ENCODE assay signal across 1 cellular context in genomic region chr7:44872787-44873186, GRCh38.
TF ChIP-seq lines count a peak whose summit lies in the region.

No MANE protein-coding gene starts in this region.

TF ChIP-seq in A549, 52 proteins besides CTCF, POLR2A, EP300 and RAD21:
- no peak for TF ChIP-seq TFCP2L1 (CRISPR knock-in tag; IDR thresholded peaks at IDR 0.05)
- TF ChIP-seq NPAS2 (CRISPR knock-in tag; IDR thresholded peaks at IDR 0.05; ENCODE audit: borderline replicate concordance), result no peak
- TF ChIP-seq ATOH8 (CRISPR knock-in tag; IDR thresholded peaks at IDR 0.05; ENCODE audit: low read depth), result no peak
- no peak for TF ChIP-seq CHD4 (IDR thresholded peaks at IDR 0.05; ENCODE audit: borderline replicate concordance)
